1 cellular context compared by ENCODE assay signal in genomic region chr13:44884076-44884729, GRCh38.
TF ChIP-seq lines count a peak whose summit lies in the region.

No MANE protein-coding gene starts in this region.

TF ChIP-seq in endothelial cell of umbilical vein, 7 proteins besides CTCF, POLR2A, EP300 and RAD21:
- TF ChIP-seq EZH2 (IDR thresholded peaks at IDR 0.05; ENCODE audit: borderline replicate concordance, low read depth, low read length, severe bottlenecking) (no peak), MYC (IDR thresholded peaks at IDR 0.05; ENCODE audit: low read depth, low read length) (peak; percentile 91), POLR2AphosphoS5 (IDR thresholded peaks at IDR 0.05; ENCODE audit: insufficient read depth, low read depth, low read length) (peak; percentile 76), FOS (IDR thresholded peaks at IDR 0.05; ENCODE audit: borderline replicate concordance, insufficient read depth, low read length) (peak; percentile 87), MAX (IDR thresholded peaks at IDR 0.05; ENCODE audit: insufficient read depth, insufficient read length) (peak; percentile 65), GATA2 (IDR thresholded peaks at IDR 0.05; ENCODE audit: insufficient read depth, insufficient read length, low read depth, low read length) (no peak), JUN (IDR thresholded peaks at IDR 0.05; ENCODE audit: borderline replicate concordance, insufficient read depth, insufficient read length, low read depth) (peak; percentile 75)
